16 cellular contexts compared by ENCODE assay signal in genomic region chr1:70717211-70717610, GRCh38.
A peak's percentile ranks its signal among the peaks of the same experiment; 100 is the strongest.
DNase-seq lines count a peak whose midpoint lies in the region.
"Had no signal": no experiment of that assay in that cellular context is flagged by ENCODE, and none has a peak within 500 bp of the region (broad histone marks: within the 10 kb centered on the region; RNA-seq: fewer than 3 reads in every experiment).

No MANE protein-coding gene starts in this region.

- no peak overlapping the region for H3K18ac ChIP-seq in mesenchymal stem cell (ENCODE audit: low read depth in 1 of 2, low read length in 2 of 2)

- H2AFZ ChIP-seq in mesenchymal stem cell (ENCODE audit: low read depth, low read length): no peak overlapping the region

- H2BK5ac ChIP-seq in mesenchymal stem cell (ENCODE audit: low read depth, low read length, poor library complexity, severe bottlenecking): no peak overlapping the region

- H3K4me1 ChIP-seq in mesenchymal stem cell (ENCODE audit: control insufficient read depth, insufficient read depth, low read depth, low read length): no peaks in the 10 kb centered on the region
- H3K4me1 ChIP-seq: A549, Caco-2 had no signal

- H3K9me3 ChIP-seq in SK-N-MC (ENCODE audit: low read depth, low read length): no peaks in the 10 kb centered on the region; the same call in 1 of the 2 replicates
- H3K9me3 ChIP-seq in mesenchymal stem cell (ENCODE audit: control insufficient read depth, low read length): peaks cover under 1% of the 10 kb centered on the region
- H3K9me3 ChIP-seq: A549, Caco-2 had no signal

- H3K36me3 ChIP-seq in SK-N-MC (ENCODE audit: insufficient read depth, low read length) (peaks cover 5% of the 10 kb centered on the region; the same call in 1 of the 2 replicates), mesenchymal stem cell (ENCODE audit: control insufficient read depth in 1 of 2, insufficient read depth in 2 of 2, low read depth in 1 of 2, low read length in 2 of 2) (no peaks in the 10 kb centered on the region)
- H3K36me3 ChIP-seq: BLaER1 treated with 17β-estradiol and CSF1 and Interleukin-3, amounts not matched to agents 10 nM and 100 nM had no signal

- H3K27me3 ChIP-seq in mesenchymal stem cell (ENCODE audit: control insufficient read depth in 1 of 2, insufficient read depth in 1 of 2, low read length in 2 of 2): no peaks in the 10 kb centered on the region
- H3K27me3 ChIP-seq: BLaER1 treated with 17β-estradiol and CSF1 and Interleukin-3, amounts not matched to agents 10 nM and 100 nM had no signal

- no peak overlapping the region for H3K9ac ChIP-seq in SK-N-MC (ENCODE audit: insufficient read length)
- no peak overlapping the region for H3K9ac ChIP-seq in mesenchymal stem cell (ENCODE audit: low read length)
- H3K9ac ChIP-seq: BLaER1 treated with 17β-estradiol and CSF1 and Interleukin-3, amounts not matched to agents 10 nM and 100 nM had no signal

- H2BK12ac ChIP-seq in mesenchymal stem cell (ENCODE audit: low read length in 2 of 2): no peak overlapping the region

- H3K4me2 ChIP-seq in mesenchymal stem cell (ENCODE audit: low read length, poor library complexity, severe bottlenecking): no peak overlapping the region
- H3K4me2 ChIP-seq: A549; BLaER1 treated with 17β-estradiol and CSF1 and Interleukin-3, amounts not matched to agents 10 nM and 100 nM had no signal

- H2BK120ac ChIP-seq in mesenchymal stem cell (ENCODE audit: low read depth, low read length): no peak overlapping the region

- DNase-seq in DMS53 (lab: John Stamatoyannopoulos, UW): peak; percentile 34
- no peak for DNase-seq in DMS53 treated with DMSO at 0.1 percent for 48 hours (lab: John Stamatoyannopoulos, UW; ENCODE audit: unreplicated experiment)
- peak; percentile 31 for DNase-seq in NCI-H748 (lab: John Stamatoyannopoulos, UW; ENCODE audit: unreplicated experiment)
- DNase-seq in SK-N-MC (ENCODE audit: low read depth, low spot score): no peak
- no peak for DNase-seq in mesenchymal stem cell
- DNase-seq: AML-193; Caco-2; Calu3; CD4-positive, alpha-beta T cell; CD8-positive, alpha-beta T cell; DMS79 treated with DMSO at 0.1 percent for 48 hours; GF-D8 had no signal

- H3K4me3 ChIP-seq in SK-N-MC (no peak overlapping the region), mesenchymal stem cell (ENCODE audit: insufficient read depth in 1 of 2, low read depth in 1 of 2, low read length in 2 of 2) (no peak overlapping the region)
- H3K4me3 ChIP-seq: A549; BLaER1 treated with 17β-estradiol and CSF1 and Interleukin-3, amounts not matched to agents 10 nM and 100 nM had no signal

- H2AK5ac ChIP-seq in mesenchymal stem cell (ENCODE audit: low read length, severe bottlenecking): no peak overlapping the region

- H3K14ac ChIP-seq in mesenchymal stem cell (ENCODE audit: low read length in 2 of 2): no peak overlapping the region

- no peak overlapping the region for H3K23ac ChIP-seq in mesenchymal stem cell (ENCODE audit: low read length in 2 of 2)

- WGBS in mesenchymal stem cell: no CpG with 5 or more reads among the region's 2 CpGs

- H3K27ac ChIP-seq in SK-N-MC (peak overlapping the region; percentile 100), mesenchymal stem cell (ENCODE audit: low read length, poor library complexity, severe bottlenecking) (no peak overlapping the region)
- H3K27ac ChIP-seq: 22Rv1; A549; BLaER1 treated with 17β-estradiol and CSF1 and Interleukin-3, amounts not matched to agents 10 nM and 100 nM; C4-2B had no signal

- no peak overlapping the region for H2BK15ac ChIP-seq in mesenchymal stem cell (ENCODE audit: low read depth, poor library complexity, severe bottlenecking)

- no peaks in the 10 kb centered on the region for H3K79me1 ChIP-seq in mesenchymal stem cell (replicated peaks; ENCODE audit: low read length, poor library complexity, severe bottlenecking)

- no peak overlapping the region for H4K91ac ChIP-seq in mesenchymal stem cell (ENCODE audit: low read length)

- no peak overlapping the region for H4K8ac ChIP-seq in mesenchymal stem cell (ENCODE audit: low read length)

- no peak overlapping the region for H3K4ac ChIP-seq in mesenchymal stem cell (ENCODE audit: low read depth in 1 of 2, low read length in 2 of 2)

Comparison
In these comparisons a context has a peak if more than half of its experiments do, and no peak if none do; other contexts are left out.
1. DNase-seq: peak in DMS53 (single experiment) and NCI-H748 (single experiment); none in DMS53 treated with DMSO at 0.1 percent for 48 hours (single experiment), SK-N-MC (single experiment) and mesenchymal stem cell (single experiment).